Comparison of ENCODE assay signal across 7 cellular contexts in the genomic region with DNA sequence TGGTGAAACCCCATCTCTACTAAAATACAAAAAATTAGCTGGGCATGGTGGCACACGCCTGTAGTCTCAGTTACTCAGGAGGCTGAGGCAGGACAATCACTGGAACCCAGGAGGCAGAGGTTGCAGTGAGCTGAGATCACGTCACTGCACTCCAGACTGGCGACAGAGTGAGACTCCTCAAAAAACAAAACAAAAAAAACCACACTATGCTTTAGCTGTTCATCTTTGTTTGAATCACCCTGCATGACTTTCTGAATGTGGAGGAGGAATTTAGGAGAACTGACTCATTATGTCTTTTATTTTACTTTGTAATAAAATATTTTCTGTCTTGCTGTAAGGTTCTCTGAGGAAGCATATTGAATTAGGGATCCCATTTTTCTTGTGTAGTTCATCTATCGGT.
A peak's percentile ranks its signal among the peaks of the same experiment; 100 is the strongest.
DNase-seq lines count a peak whose midpoint lies in the region; ATAC-seq and TF ChIP-seq lines count a peak whose summit lies in the region.
"Not testable (repeated sequence)": the region's sequence is repeated elsewhere in the genome, so short reads cannot be mapped to it uniquely, and the experiment has no call there.

No MANE protein-coding gene starts in this region.

- not testable (repeated sequence) for H3K36me3 ChIP-seq in BJ (ENCODE audit: control insufficient read depth, insufficient read depth, low read length); MG63

- H3K4me3 Mint-ChIP-seq in activated T-helper 17 cell treated with anti-CD3 and anti-CD28 coated beads, Interleukin-2, amount 50 U/mL, for 72 hours = not testable (repeated sequence)

- peaks cover 97% of the 10 kb centered on the region for H3K36me3 Mint-ChIP-seq in activated T-helper 17 cell treated with anti-CD3 and anti-CD28 coated beads, Interleukin-2, amount 50 U/mL, for 72 hours (ENCODE audit: low read depth)

- not testable (repeated sequence) for H3K9me3 Mint-ChIP-seq in activated T-helper 17 cell treated with anti-CD3 and anti-CD28 coated beads, Interleukin-2, amount 50 U/mL, for 72 hours

- CTCF ChIA-PET in BJ (lab: Yijun Ruan, JAX) = not testable (repeated sequence)

- peak; percentile 80 for ATAC-seq in activated T-helper 17 cell treated with anti-CD3 and anti-CD28 coated beads, Interleukin-2, amount 50 U/mL, for 72 hours (replicated peaks)

- not testable (repeated sequence) for H3K27ac Mint-ChIP-seq in activated T-helper 17 cell treated with anti-CD3 and anti-CD28 coated beads, Interleukin-2, amount 50 U/mL, for 72 hours

- peak; percentile 29 for DNase-seq in BJ (ENCODE audit: low read depth)
- peak; percentile 66 for DNase-seq in HCEC 1CT
- peak; percentile 2 for DNase-seq in MG63
- DNase-seq in epithelial cell of esophagus (ENCODE audit: low read depth) = peak; percentile 38
- DNase-seq in glomerular visceral epithelial cell (ENCODE audit: extremely low spot score) = peak; percentile 8
- DNase-seq in stromal cell of bone marrow (ENCODE audit: low read depth) = peak; percentile 4

- not testable (repeated sequence) for H3K27me3 Mint-ChIP-seq in activated T-helper 17 cell treated with anti-CD3 and anti-CD28 coated beads, Interleukin-2, amount 50 U/mL, for 72 hours

- H3K27me3 ChIP-seq in BJ (ENCODE audit: control insufficient read depth, insufficient read depth, low read length); MG63: not testable (repeated sequence)

- not testable (repeated sequence) for H3K4me1 Mint-ChIP-seq in activated T-helper 17 cell treated with anti-CD3 and anti-CD28 coated beads, Interleukin-2, amount 50 U/mL, for 72 hours

- H3K4me3 ChIP-seq in BJ (ENCODE audit: low read depth, low read length); MG63; epithelial cell of esophagus (ENCODE audit: low read length): not testable (repeated sequence)

- H3K9me3 ChIP-seq in MG63 = not testable (repeated sequence)

- not testable (repeated sequence) for TF ChIP-seq CTCF in BJ (IDR thresholded peaks at IDR 0.05; ENCODE audit: insufficient read depth, low read depth, low read length); epithelial cell of esophagus (IDR thresholded peaks at IDR 0.05; ENCODE audit: insufficient read depth, low read depth, low read length, missing control alignments)

- POLR2A ChIA-PET in BJ (lab: Charles Lee) = not testable (repeated sequence)

Comparison
In these comparisons a context has a peak if more than half of its experiments do, and no peak if none do; other contexts are left out.
1. DNase-seq: peak in every context shown above with its lines; median percentile 66 in HCEC 1CT; 38 in epithelial cell of esophagus; 29 in BJ; 8 in glomerular visceral epithelial cell; 4 in stromal cell of bone marrow; 2 in MG63.